11 cellular contexts compared by ENCODE assay signal in genomic region chr4:152348670-152349069, GRCh38.
A peak's percentile ranks its signal among the peaks of the same experiment; 100 is the strongest.
DNase-seq lines count a peak whose midpoint lies in the region; ATAC-seq and TF ChIP-seq lines count a peak whose summit lies in the region.
"Had no signal": no experiment of that assay in that cellular context is flagged by ENCODE, and none has a peak within 500 bp of the region (broad histone marks: within the 10 kb centered on the region; RNA-seq: fewer than 3 reads in every experiment).

No MANE protein-coding gene starts in this region.

- no peaks in the 10 kb centered on the region for H3K9me3 Mint-ChIP-seq in activated CD4-positive, alpha-beta T cell treated with anti-CD3 and anti-CD28 coated beads, Interleukin-2, amount 10 ng/mL, durations not matched to agents 24 days and 14 days
- H3K9me3 Mint-ChIP-seq in effector memory CD8-positive, alpha-beta T cell, result no peaks in the 10 kb centered on the region

- H3K4me3 Mint-ChIP-seq in activated CD4-positive, alpha-beta T cell treated with anti-CD3 and anti-CD28 coated beads, Interleukin-2, amount 10 ng/mL, durations not matched to agents 24 days and 14 days, result no peak overlapping the region
- H3K4me3 Mint-ChIP-seq in effector memory CD8-positive, alpha-beta T cell, result no peak overlapping the region

- H3K4me1 Mint-ChIP-seq in activated CD4-positive, alpha-beta T cell treated with anti-CD3 and anti-CD28 coated beads, Interleukin-2, amount 10 ng/mL, durations not matched to agents 24 days and 14 days, result peaks cover 11% of the 10 kb centered on the region
- H3K4me1 Mint-ChIP-seq in effector memory CD8-positive, alpha-beta T cell (ENCODE audit: low read depth in 2 of 2), result peaks cover 7 to 16% of the 10 kb centered on the region in 2 donors

- TF ChIP-seq CTCF in choroid plexus epithelial cell (conservative IDR thresholded peaks at IDR 0.05; ENCODE audit: low read depth, low read length), result peak; percentile 46

- no peak overlapping the region for H3K27ac Mint-ChIP-seq in activated CD4-positive, alpha-beta T cell treated with anti-CD3 and anti-CD28 coated beads, Interleukin-2, amount 10 ng/mL, durations not matched to agents 24 days and 14 days
- no peak overlapping the region for H3K27ac Mint-ChIP-seq in effector memory CD8-positive, alpha-beta T cell

- peak; percentile 69 for DNase-seq in activated CD4-positive, alpha-beta T cell treated with anti-CD3 and anti-CD28 coated beads, Interleukin-2, amount 10 ng/mL, durations not matched to agents 24 days and 14 days
- no peak for DNase-seq in activated CD4-positive, alpha-beta T cell treated with anti-CD3 and anti-CD28 coated beads, Interleukin-2, amount 50 U/mL, for 4 hours
- DNase-seq in Kasumi-1 (lab: John Stamatoyannopoulos, UW) (peak; percentile 40 to 44), choroid plexus epithelial cell (ENCODE audit: low read depth) (no peak), pons (ENCODE audit: low spot score) (peak; percentile 64), RKO (ENCODE audit: low spot score) (no peak), cortex of kidney (lab: John Stamatoyannopoulos, UW) (no peak)
- no peak for DNase-seq in effector memory CD8-positive, alpha-beta T cell
- DNase-seq: activated CD4-positive, alpha-beta T cell treated with anti-CD3 and anti-CD28 coated beads for 48 hours; NCI-H510A treated with DMSO at 0.1 percent for 48 hours had no signal

- peaks cover 18% of the 10 kb centered on the region for H3K36me3 Mint-ChIP-seq in activated CD4-positive, alpha-beta T cell treated with anti-CD3 and anti-CD28 coated beads, Interleukin-2, amount 10 ng/mL, durations not matched to agents 24 days and 14 days (ENCODE audit: low read depth)
- no peaks in the 10 kb centered on the region for H3K36me3 Mint-ChIP-seq in effector memory CD8-positive, alpha-beta T cell (ENCODE audit: insufficient read depth)

- intact Hi-C loops in activated CD4-positive, alpha-beta T cell treated with anti-CD3 and anti-CD28 coated beads, Interleukin-2, amount 10 ng/mL, durations not matched to agents 24 days and 14 days (cut with micrococcal nuclease), result no loop called here

- no peak for ATAC-seq in effector memory CD8-positive, alpha-beta T cell (replicated peaks)
- ATAC-seq: left lobe of liver had no signal

- H3K4me3 ChIP-seq in choroid plexus epithelial cell (ENCODE audit: low read depth, low read length), result no peak overlapping the region

- H3K27me3 Mint-ChIP-seq in activated CD4-positive, alpha-beta T cell treated with anti-CD3 and anti-CD28 coated beads, Interleukin-2, amount 10 ng/mL, durations not matched to agents 24 days and 14 days, result no peaks in the 10 kb centered on the region
- no peaks in the 10 kb centered on the region for H3K27me3 Mint-ChIP-seq in effector memory CD8-positive, alpha-beta T cell

Comparison
In these comparisons a context has a peak if more than half of its experiments do, and no peak if none do; other contexts are left out.
1. DNase-seq: peak in activated CD4-positive, alpha-beta T cell treated with anti-CD3 and anti-CD28 coated beads, Interleukin-2, amount 10 ng/mL, durations not matched to agents 24 days and 14 days (single experiment), Kasumi-1 (2 of 2) and pons (single experiment); none in activated CD4-positive, alpha-beta T cell treated with anti-CD3 and anti-CD28 coated beads, Interleukin-2, amount 50 U/mL, for 4 hours (0 of 2), choroid plexus epithelial cell (single experiment), RKO (single experiment), effector memory CD8-positive, alpha-beta T cell (0 of 3) and cortex of kidney (single experiment).